In genomic region chr19:45464861-45465427, GRCh38 we compare ENCODE assay signal across 2 cellular contexts.
TF ChIP-seq lines count a peak whose summit lies in the region.

No MANE protein-coding gene starts in this region.

TF ChIP-seq in HCT116, 20 proteins besides CTCF, POLR2A, EP300 and RAD21:
- TF ChIP-seq ZNF274 (IDR thresholded peaks at IDR 0.05; ENCODE audit: low read depth, low read length) = no peak
- TF ChIP-seq FOSL1 (IDR thresholded peaks at IDR 0.05; ENCODE audit: low read depth) = no peak
- no peak for TF ChIP-seq ZBTB33 (IDR thresholded peaks at IDR 0.05; ENCODE audit: extremely low read depth, insufficient replicate concordance, low read length)
- TF ChIP-seq ELF1 (IDR thresholded peaks at IDR 0.05; ENCODE audit: borderline replicate concordance, low read depth) = no peak
- no peak for TF ChIP-seq REST (IDR thresholded peaks at IDR 0.05; ENCODE audit: low read depth)
- no peak for TF ChIP-seq SRF (IDR thresholded peaks at IDR 0.05; ENCODE audit: low read depth)
- no peak for TF ChIP-seq EZH2phosphoT487 (IDR thresholded peaks at IDR 0.05; ENCODE audit: borderline replicate concordance)
- no peak for TF ChIP-seq CEBPB (IDR thresholded peaks at IDR 0.05; ENCODE audit: low read depth)
- no peak for TF ChIP-seq TCF7L2 (IDR thresholded peaks at IDR 0.05; ENCODE audit: borderline replicate concordance, extremely low read depth, insufficient read depth, insufficient read length)
- no peak for TF ChIP-seq SP1 (IDR thresholded peaks at IDR 0.05; ENCODE audit: low read depth)
- TF ChIP-seq POLR2AphosphoS5 (IDR thresholded peaks at IDR 0.05; ENCODE audit: low read depth, low read length) = no peak
- TF ChIP-seq MAX (IDR thresholded peaks at IDR 0.05) = no peak
- no peak for TF ChIP-seq SIN3A (IDR thresholded peaks at IDR 0.05; ENCODE audit: low read depth)
- no peak for TF ChIP-seq YY1 (IDR thresholded peaks at IDR 0.05; ENCODE audit: extremely low read depth, insufficient replicate concordance, low read depth, low read length)
- no peak for TF ChIP-seq ZFX (IDR thresholded peaks at IDR 0.05)
- no peak for TF ChIP-seq CBX3 (IDR thresholded peaks at IDR 0.05; ENCODE audit: low read depth)
- no peak for TF ChIP-seq ATF3 (IDR thresholded peaks at IDR 0.05)
- TF ChIP-seq EGR1 (IDR thresholded peaks at IDR 0.05; ENCODE audit: low read depth) = no peak
- TF ChIP-seq EZH2 (IDR thresholded peaks at IDR 0.05) = no peak

TF ChIP-seq in H1, 55 proteins besides CTCF, POLR2A, EP300 and RAD21:
- no peak for TF ChIP-seq TAF7 (optimal IDR thresholded peaks at IDR 0.05; ENCODE audit: borderline replicate concordance, low read depth, low read length)
- no peak for TF ChIP-seq TAF1 (IDR thresholded peaks at IDR 0.05; ENCODE audit: low read depth, low read length)
- no peak for TF ChIP-seq JUND (IDR thresholded peaks at IDR 0.05; ENCODE audit: low read length)
- TF ChIP-seq NANOG (IDR thresholded peaks at IDR 0.05; ENCODE audit: insufficient read depth, low read depth, low read length, poor library complexity, severe bottlenecking) = no peak
- no peak for TF ChIP-seq RNF2 (IDR thresholded peaks at IDR 0.05; ENCODE audit: borderline replicate concordance, low read depth, low read length, missing control alignments, poor library complexity, severe bottlenecking)
- no peak for TF ChIP-seq CHD7 (IDR thresholded peaks at IDR 0.05; ENCODE audit: insufficient replicate concordance, low read length)
- TF ChIP-seq BACH1 (IDR thresholded peaks at IDR 0.05; ENCODE audit: low read length) = no peak
